1 cellular context compared by ENCODE assay signal in the genomic region with DNA sequence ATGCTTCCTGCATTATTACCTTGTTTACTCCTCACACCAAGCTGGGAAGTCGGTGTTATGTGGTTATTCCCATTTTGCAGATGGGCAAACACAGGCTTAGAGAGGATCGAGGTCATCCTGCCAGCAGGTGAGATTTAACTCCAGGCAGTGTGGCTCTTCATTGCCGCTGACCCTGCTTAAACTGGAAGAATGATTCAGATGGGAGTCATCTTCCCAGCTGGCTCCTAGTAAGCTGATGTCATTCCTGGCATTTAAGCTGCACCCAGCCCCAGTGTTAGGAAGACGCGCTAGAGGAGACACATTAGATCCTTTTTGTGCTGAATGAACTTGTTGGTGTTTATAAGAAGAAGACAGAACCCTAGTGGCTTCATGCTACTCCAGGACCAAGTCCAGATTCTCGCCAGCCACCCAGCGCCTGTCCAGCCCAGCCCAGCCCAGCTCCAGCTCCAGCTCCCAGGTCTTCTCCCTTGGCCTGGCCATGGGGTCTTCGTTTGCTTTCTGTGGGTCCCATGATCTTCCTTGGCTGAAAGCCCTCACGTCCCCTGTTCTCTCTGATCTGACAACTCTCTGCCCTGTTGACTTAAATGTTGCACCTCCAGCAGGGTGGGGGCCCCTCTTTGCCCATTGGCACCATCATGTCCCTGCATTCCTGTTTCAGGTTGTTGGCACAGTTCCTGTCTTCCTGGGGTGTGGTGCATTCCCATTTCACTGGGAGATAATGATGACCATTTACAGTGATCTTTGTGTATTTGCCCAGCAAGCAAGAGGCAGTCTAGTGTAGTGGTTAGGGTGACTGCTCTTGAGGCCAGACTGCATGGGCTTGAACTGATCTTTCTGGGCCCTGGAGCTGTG.
TF ChIP-seq lines count a peak whose summit lies in the region.

No MANE protein-coding gene starts in this region.

TF ChIP-seq in HCT116, 20 proteins besides CTCF, POLR2A, EP300 and RAD21 (continued from another document):
- TF ChIP-seq, protein P1, sequence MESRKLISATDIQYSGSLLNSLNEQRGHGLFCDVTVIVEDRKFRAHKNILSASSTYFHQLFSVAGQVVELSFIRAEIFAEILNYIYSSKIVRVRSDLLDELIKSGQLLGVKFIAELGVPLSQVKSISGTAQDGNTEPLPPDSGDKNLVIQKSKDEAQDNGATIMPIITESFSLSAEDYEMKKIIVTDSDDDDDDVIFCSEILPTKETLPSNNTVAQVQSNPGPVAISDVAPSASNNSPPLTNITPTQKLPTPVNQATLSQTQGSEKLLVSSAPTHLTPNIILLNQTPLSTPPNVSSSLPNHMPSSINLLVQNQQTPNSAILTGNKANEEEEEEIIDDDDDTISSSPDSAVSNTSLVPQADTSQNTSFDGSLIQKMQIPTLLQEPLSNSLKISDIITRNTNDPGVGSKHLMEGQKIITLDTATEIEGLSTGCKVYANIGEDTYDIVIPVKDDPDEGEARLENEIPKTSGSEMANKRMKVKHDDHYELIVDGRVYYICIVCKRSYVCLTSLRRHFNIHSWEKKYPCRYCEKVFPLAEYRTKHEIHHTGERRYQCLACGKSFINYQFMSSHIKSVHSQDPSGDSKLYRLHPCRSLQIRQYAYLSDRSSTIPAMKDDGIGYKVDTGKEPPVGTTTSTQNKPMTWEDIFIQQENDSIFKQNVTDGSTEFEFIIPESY (IDR thresholded peaks at IDR 0.05; ENCODE audit: extremely low read depth, insufficient replicate concordance, low read length): no peak
- TF ChIP-seq SRF (IDR thresholded peaks at IDR 0.05; ENCODE audit: low read depth): peak; percentile 53; the same call in 1 of the 2 replicates
- no peak for TF ChIP-seq REST (IDR thresholded peaks at IDR 0.05; ENCODE audit: low read depth)
- peak; percentile 71 for TF ChIP-seq SP1 (IDR thresholded peaks at IDR 0.05; ENCODE audit: low read depth)
- TF ChIP-seq EZH2phosphoT487 (IDR thresholded peaks at IDR 0.05; ENCODE audit: borderline replicate concordance): no peak
- 0 out of 2 replicates have a peak, but pooled peaks have one; percentile 43 for TF ChIP-seq SIN3A (IDR thresholded peaks at IDR 0.05; ENCODE audit: low read depth)
